In genomic region chr10:30765022-30765610, GRCh38 we compare ENCODE assay signal across 18 cellular contexts.
DNase-seq lines count a peak whose midpoint lies in the region; ATAC-seq and TF ChIP-seq lines count a peak whose summit lies in the region.
"Had no signal": no experiment of that assay in that cellular context is flagged by ENCODE, and none has a peak within 500 bp of the region (broad histone marks: within the 10 kb centered on the region; RNA-seq: fewer than 3 reads in every experiment).

No MANE protein-coding gene starts in this region.

- H2BK12ac ChIP-seq in neuronal stem cell (ENCODE audit: low read length), result no peak overlapping the region

- H3K79me2 ChIP-seq in Karpas-422 (ENCODE audit: low read length), result no peaks in the 10 kb centered on the region

- H3K14ac ChIP-seq in neuronal stem cell (ENCODE audit: low read length), result no peak overlapping the region

- no peak overlapping the region for H4K91ac ChIP-seq in neuronal stem cell (ENCODE audit: low read depth, low read length, poor library complexity)

- no peaks in the 10 kb centered on the region for H3K9me2 ChIP-seq in Karpas-422 (replicated peaks; ENCODE audit: insufficient read depth, low read length)

- no peak for DNase-seq in Karpas-422
- DNase-seq in fibroblast of villous mesenchyme (ENCODE audit: low read depth), result peak; percentile 23
- DNase-seq in neuronal stem cell (ENCODE audit: low spot score), result no peak
- no peak for DNase-seq in uterus
- DNase-seq in left ventricle myocardium inferior, result no peak
- no peak for DNase-seq in activated T-cell treated with anti-CD3 and anti-CD28 coated beads, Interleukin-2, amount 50 U/mL, for 4 hours
- DNase-seq in DMS53 treated with DMSO at 0.1 percent for 48 hours (lab: John Stamatoyannopoulos, UW; ENCODE audit: unreplicated experiment), result no peak
- DNase-seq: CD4-positive, alpha-beta T cell; COR-L47; DMS79 treated with DMSO at 0.1 percent for 48 hours; MM.1S; NCI-H1048; NCI-H1417 treated with DMSO at 0.1 percent for 48 hours; NCI-H187; NCI-H446; NCI-H526 treated with DMSO at 0.1 percent for 48 hours; Right ventricle myocardium superior had no signal

- no peak overlapping the region for H3K9ac ChIP-seq in Karpas-422 (ENCODE audit: low read length)
- no peak overlapping the region for H3K9ac ChIP-seq in neuronal stem cell (ENCODE audit: low read depth, low read length, poor library complexity)

- H3K4me1 ChIP-seq in Karpas-422 (ENCODE audit: low read length), result peaks cover 15% of the 10 kb centered on the region
- H3K4me1 ChIP-seq in neuronal stem cell (ENCODE audit: control insufficient read depth in 2 of 2, insufficient read depth in 1 of 2, low read depth in 1 of 2, low read length in 2 of 2), result no peaks in the 10 kb centered on the region
- H3K4me1 ChIP-seq in uterus, result no peaks in the 10 kb centered on the region
- no peaks in the 10 kb centered on the region for H3K4me1 ChIP-seq in left ventricle myocardium inferior

- no peak overlapping the region for H3K18ac ChIP-seq in neuronal stem cell (ENCODE audit: low read length)

- no peak overlapping the region for H2BK15ac ChIP-seq in neuronal stem cell (ENCODE audit: low read length)

- H3K36me3 Mint-ChIP-seq in activated T-cell treated with anti-CD3 and anti-CD28 coated beads, Interleukin-2, amount 50 U/mL, for 4 hours (ENCODE audit: insufficient read depth), result no peaks in the 10 kb centered on the region

- H3K4me2 ChIP-seq in Karpas-422 (ENCODE audit: low read depth, low read length, poor library complexity, severe bottlenecking) (peak overlapping the region; percentile 26), neuronal stem cell (ENCODE audit: insufficient read depth, low read length, poor library complexity, severe bottlenecking) (no peak overlapping the region)

- H3K36me3 ChIP-seq in Karpas-422 (ENCODE audit: insufficient read depth, low read length) (no peaks in the 10 kb centered on the region), neuronal stem cell (replicated peaks in 1 of 2; ENCODE audit: control insufficient read depth in 2 of 2, insufficient read depth in 2 of 2, low read length in 2 of 2) (no peaks in the 10 kb centered on the region), uterus (no peaks in the 10 kb centered on the region), left ventricle myocardium inferior (no peaks in the 10 kb centered on the region)

- H3K4me3 ChIP-seq in Karpas-422 (ENCODE audit: low read length) (no peak overlapping the region), fibroblast of villous mesenchyme (ENCODE audit: low read depth, low read length) (no peak overlapping the region), neuronal stem cell (ENCODE audit: low read length in 2 of 2) (no peak overlapping the region), uterus (no peak overlapping the region), left ventricle myocardium inferior (no peak overlapping the region)

- intact Hi-C loops in uterus (cut with DNase I; ENCODE audit: low total_unique reads), result no loop called here
- intact Hi-C loops in left ventricle myocardium inferior (cut with micrococcal nuclease), result no loop called here

- peaks cover 2% of the 10 kb centered on the region for H3K9me3 Mint-ChIP-seq in activated T-cell treated with anti-CD3 and anti-CD28 coated beads, Interleukin-2, amount 50 U/mL, for 4 hours
- H3K9me3 Mint-ChIP-seq: CD4-positive, alpha-beta T cell had no signal

- H2AFZ ChIP-seq in Karpas-422 (ENCODE audit: low read length) (no peak overlapping the region), neuronal stem cell (ENCODE audit: low read length) (no peak overlapping the region)

- H3K27me3 ChIP-seq in Karpas-422 (ENCODE audit: low read length) (peaks cover 2% of the 10 kb centered on the region; the same call in 1 of the 2 replicates), neuronal stem cell (ENCODE audit: control insufficient read depth in 3 of 3, insufficient read depth in 3 of 3, low read depth in 1 of 3, low read length in 3 of 3) (peaks cover 0 to 6% (median 0%) of the 10 kb centered on the region in 3 experiments), uterus (no peaks in the 10 kb centered on the region), left ventricle myocardium inferior (ENCODE audit: low read depth) (no peaks in the 10 kb centered on the region)

- TF ChIP-seq POLR2A in uterus (IDR thresholded peaks at IDR 0.05), result no peak

- no peaks in the 10 kb centered on the region for H3K79me1 ChIP-seq in neuronal stem cell (ENCODE audit: low read depth, low read length)

- H3K27ac ChIP-seq in Karpas-422 (ENCODE audit: low read length) (no peak overlapping the region), neuronal stem cell (replicated peaks; ENCODE audit: low read length) (no peak overlapping the region), uterus (peak overlapping the region; percentile 57 to 75), left ventricle myocardium inferior (replicated peaks) (no peak overlapping the region)

- H2BK120ac ChIP-seq in neuronal stem cell (ENCODE audit: low read depth, low read length), result no peak overlapping the region

- no peak overlapping the region for H2AK5ac ChIP-seq in neuronal stem cell (ENCODE audit: low read depth, low read length)

- no peaks in the 10 kb centered on the region for H3K27me3 Mint-ChIP-seq in activated T-cell treated with anti-CD3 and anti-CD28 coated beads, Interleukin-2, amount 50 U/mL, for 4 hours (ENCODE audit: low read depth)
- H3K27me3 Mint-ChIP-seq: CD4-positive, alpha-beta T cell had no signal

- no peak overlapping the region for H3K4me3 Mint-ChIP-seq in activated T-cell treated with anti-CD3 and anti-CD28 coated beads, Interleukin-2, amount 50 U/mL, for 4 hours
- H3K4me3 Mint-ChIP-seq: CD4-positive, alpha-beta T cell had no signal

- H4K20me1 ChIP-seq in Karpas-422 (ENCODE audit: insufficient read depth, low read depth, low read length), result no peaks in the 10 kb centered on the region

- H4K8ac ChIP-seq in neuronal stem cell (ENCODE audit: low read depth, low read length), result no peak overlapping the region

- no peaks in the 10 kb centered on the region for H3K4me1 Mint-ChIP-seq in activated T-cell treated with anti-CD3 and anti-CD28 coated beads, Interleukin-2, amount 50 U/mL, for 4 hours (ENCODE audit: low read depth)

- no peak for ATAC-seq in activated T-cell treated with anti-CD3 and anti-CD28 coated beads, Interleukin-2, amount 50 U/mL, for 4 hours
- no peak for ATAC-seq in HG03196 (IDR thresholded peaks at IDR 0.05; ENCODE audit: unreplicated experiment)

- H3K9me3 ChIP-seq in Karpas-422 (ENCODE audit: low read length) (no peaks in the 10 kb centered on the region), neuronal stem cell (replicated peaks in 1 of 2; ENCODE audit: control insufficient read depth in 2 of 2, insufficient read depth in 1 of 2, low read depth in 1 of 2, low read length in 2 of 2) (peaks cover 4 to 8% of the 10 kb centered on the region in 2 donors), uterus (no peaks in the 10 kb centered on the region), left ventricle myocardium inferior (replicated peaks) (peaks cover 18% of the 10 kb centered on the region)

- no CpG with 5 or more reads among the region's 11 CpGs for WGBS in neuronal stem cell (ENCODE audit: extremely low coverage in 2 of 2, insufficient read length in 2 of 2, insufficient replicate concordance in 1 of 2), 2 donors

- peak overlapping the region; percentile 23 for H3K23ac ChIP-seq in neuronal stem cell (ENCODE audit: low read depth, low read length, poor library complexity)

- peak overlapping the region; percentile 43 for H2BK5ac ChIP-seq in neuronal stem cell (ENCODE audit: low read length)

- H3K4ac ChIP-seq in neuronal stem cell (ENCODE audit: low read length), result no peak overlapping the region

- no peak for TF ChIP-seq CTCF in fibroblast of villous mesenchyme (IDR thresholded peaks at IDR 0.05; ENCODE audit: insufficient read depth, low read depth, low read length)
- no peak for TF ChIP-seq CTCF in uterus (IDR thresholded peaks at IDR 0.05)
- no peak for TF ChIP-seq CTCF in left ventricle myocardium inferior (IDR thresholded peaks at IDR 0.05; ENCODE audit: borderline replicate concordance)

Comparison
In these comparisons a context has a peak if more than half of its experiments do, and no peak if none do; other contexts are left out.
1. H3K27ac ChIP-seq: peak in uterus (2 of 2); none in Karpas-422 (single experiment), neuronal stem cell (single experiment) and left ventricle myocardium inferior (single experiment).